Comparison of ENCODE assay signal across 1 cellular context in the genomic region with DNA sequence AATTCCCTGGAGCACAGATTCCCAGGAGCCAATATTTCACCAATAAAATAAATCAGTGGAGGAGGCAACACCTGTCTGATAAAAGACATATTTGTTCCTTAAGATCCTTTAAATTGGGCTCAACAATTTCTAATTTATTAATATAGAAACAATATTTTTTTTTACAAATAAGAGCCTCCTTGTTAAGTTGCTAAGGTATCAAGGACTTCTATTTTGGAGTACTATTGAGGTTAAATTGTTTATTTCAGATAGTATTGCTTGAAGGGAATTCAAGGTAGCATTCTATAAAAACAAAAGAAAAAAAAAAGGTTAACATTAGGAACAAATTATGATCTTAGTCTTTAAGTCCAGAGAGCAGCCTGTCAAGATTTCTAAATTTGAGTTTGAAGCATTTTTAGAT.
TF ChIP-seq lines count a peak whose summit lies in the region.

No MANE protein-coding gene starts in this region.

TF ChIP-seq in GM12878, 131 proteins besides CTCF, POLR2A, EP300 and RAD21:
- TF ChIP-seq, protein P1, sequence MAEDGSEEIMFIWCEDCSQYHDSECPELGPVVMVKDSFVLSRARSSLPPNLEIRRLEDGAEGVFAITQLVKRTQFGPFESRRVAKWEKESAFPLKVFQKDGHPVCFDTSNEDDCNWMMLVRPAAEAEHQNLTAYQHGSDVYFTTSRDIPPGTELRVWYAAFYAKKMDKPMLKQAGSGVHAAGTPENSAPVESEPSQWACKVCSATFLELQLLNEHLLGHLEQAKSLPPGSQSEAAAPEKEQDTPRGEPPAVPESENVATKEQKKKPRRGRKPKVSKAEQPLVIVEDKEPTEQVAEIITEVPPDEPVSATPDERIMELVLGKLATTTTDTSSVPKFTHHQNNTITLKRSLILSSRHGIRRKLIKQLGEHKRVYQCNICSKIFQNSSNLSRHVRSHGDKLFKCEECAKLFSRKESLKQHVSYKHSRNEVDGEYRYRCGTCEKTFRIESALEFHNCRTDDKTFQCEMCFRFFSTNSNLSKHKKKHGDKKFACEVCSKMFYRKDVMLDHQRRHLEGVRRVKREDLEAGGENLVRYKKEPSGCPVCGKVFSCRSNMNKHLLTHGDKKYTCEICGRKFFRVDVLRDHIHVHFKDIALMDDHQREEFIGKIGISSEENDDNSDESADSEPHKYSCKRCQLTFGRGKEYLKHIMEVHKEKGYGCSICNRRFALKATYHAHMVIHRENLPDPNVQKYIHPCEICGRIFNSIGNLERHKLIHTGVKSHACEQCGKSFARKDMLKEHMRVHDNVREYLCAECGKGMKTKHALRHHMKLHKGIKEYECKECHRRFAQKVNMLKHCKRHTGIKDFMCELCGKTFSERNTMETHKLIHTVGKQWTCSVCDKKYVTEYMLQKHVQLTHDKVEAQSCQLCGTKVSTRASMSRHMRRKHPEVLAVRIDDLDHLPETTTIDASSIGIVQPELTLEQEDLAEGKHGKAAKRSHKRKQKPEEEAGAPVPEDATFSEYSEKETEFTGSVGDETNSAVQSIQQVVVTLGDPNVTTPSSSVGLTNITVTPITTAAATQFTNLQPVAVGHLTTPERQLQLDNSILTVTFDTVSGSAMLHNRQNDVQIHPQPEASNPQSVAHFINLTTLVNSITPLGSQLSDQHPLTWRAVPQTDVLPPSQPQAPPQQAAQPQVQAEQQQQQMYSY (CRISPR knock-in tag; IDR thresholded peaks at IDR 0.05) = 0 out of 2 replicates have a peak, but pooled peaks have one; percentile 13
- no peak for TF ChIP-seq RELA (IDR thresholded peaks at IDR 0.05; ENCODE audit: borderline replicate concordance, partially characterized antibody)
TF ChIP-seq in GM12878: peak in this region for 1.
